In genomic region chr12:32036477-32037263, GRCh38 we compare ENCODE assay signal across 21 cellular contexts.
DNase-seq lines count a peak whose midpoint lies in the region; ATAC-seq and TF ChIP-seq lines count a peak whose summit lies in the region.
"Had no signal": no experiment of that assay in that cellular context is flagged by ENCODE, and none has a peak within 500 bp of the region (broad histone marks: within the 10 kb centered on the region; RNA-seq: fewer than 3 reads in every experiment).

No MANE protein-coding gene starts in this region.

- H3K36me3 ChIP-seq in H7 (replicated peaks; ENCODE audit: control insufficient read depth, insufficient read depth, low read length): no peaks in the 10 kb centered on the region
- no peaks in the 10 kb centered on the region for H3K36me3 ChIP-seq in PC-3 (ENCODE audit: low read depth, low read length)
- no peaks in the 10 kb centered on the region for H3K36me3 ChIP-seq in SJCRH30
- H3K36me3 ChIP-seq in effector memory CD4-positive, alpha-beta T cell (ENCODE audit: control insufficient read depth, insufficient read depth, low read length): no peaks in the 10 kb centered on the region
- H3K36me3 ChIP-seq: BLaER1, lower lobe of right lung had no signal

- H3K9me3 ChIP-seq in PC-3 (ENCODE audit: low read length) (no peaks in the 10 kb centered on the region), SJCRH30 (replicated peaks) (no peaks in the 10 kb centered on the region)
- H3K9me3 ChIP-seq in effector memory CD4-positive, alpha-beta T cell (ENCODE audit: control insufficient read depth, low read length): no peaks in the 10 kb centered on the region
- H3K9me3 ChIP-seq: BLaER1, lower lobe of right lung had no signal

- BruUV-seq in PC-3 (replicated peaks; lab: Mats Ljungman, UMichigan): no TSS peak

- no peak overlapping the region for H3K4me2 ChIP-seq in PC-3 (ENCODE audit: low read length)
- H3K4me2 ChIP-seq: BLaER1, smooth muscle cell had no signal

- H2AFZ ChIP-seq in PC-3 (ENCODE audit: low read length): no peak overlapping the region

- no peaks in the 10 kb centered on the region for H3K4me1 ChIP-seq in PC-3 (ENCODE audit: insufficient read depth, low read length)
- H3K4me1 ChIP-seq in SJCRH30: no peaks in the 10 kb centered on the region
- no peaks in the 10 kb centered on the region for H3K4me1 ChIP-seq in effector memory CD4-positive, alpha-beta T cell (ENCODE audit: control insufficient read depth, insufficient read depth, low read length, poor library complexity, severe bottlenecking)
- H3K4me1 ChIP-seq: BLaER1, lower lobe of right lung had no signal

- H3K9ac ChIP-seq in PC-3 (ENCODE audit: low read length): no peak overlapping the region
- H3K9ac ChIP-seq: BLaER1 had no signal

- no peaks in the 10 kb centered on the region for H4K20me1 ChIP-seq in PC-3 (ENCODE audit: low read length)
- H4K20me1 ChIP-seq: BLaER1 had no signal

- 0 out of 2 replicates have a peak, but pooled peaks have one; percentile 13 for TF ChIP-seq CTCF in PC-3 (conservative IDR thresholded peaks at IDR 0.05; ENCODE audit: low read depth, low read length)

- intact Hi-C loops in PC-3 (cut with micrococcal nuclease): no loop called here

- no peaks in the 10 kb centered on the region for H3F3A ChIP-seq in PC-3 (ENCODE audit: low read length, unreplicated experiment)

- no peaks in the 10 kb centered on the region for H3K79me2 ChIP-seq in PC-3 (ENCODE audit: low read length)

- H3K4me3 ChIP-seq in H7 (ENCODE audit: insufficient read depth, low read depth, low read length): no peak overlapping the region
- H3K4me3 ChIP-seq in PC-3 (ENCODE audit: low read length): no peak overlapping the region
- no peak overlapping the region for H3K4me3 ChIP-seq in SJCRH30
- no peak overlapping the region for H3K4me3 ChIP-seq in effector memory CD4-positive, alpha-beta T cell (ENCODE audit: insufficient read depth, low read depth, low read length, poor library complexity, severe bottlenecking)
- H3K4me3 ChIP-seq: BLaER1, lower lobe of right lung, smooth muscle cell had no signal

- H3K9me2 ChIP-seq in PC-3 (replicated peaks; ENCODE audit: low read length): no peaks in the 10 kb centered on the region

- CTCF ChIA-PET in PC-3 (lab: Charles Lee): interaction anchor here (0.7 kb wide), 1 partner anchor 251 kb away, joined by 3 read pairs; no protein-coding TSS in a partner anchor

- no peak overlapping the region for H3K27ac ChIP-seq in PC-3 (ENCODE audit: low read length)
- H3K27ac ChIP-seq in SJCRH30: no peak overlapping the region
- no peak overlapping the region for H3K27ac ChIP-seq in effector memory CD4-positive, alpha-beta T cell (ENCODE audit: insufficient read depth, low read length, poor library complexity, severe bottlenecking)
- H3K27ac ChIP-seq: BLaER1, lower lobe of right lung had no signal

- POLR2A ChIA-PET in PC-3 (lab: Charles Lee; ENCODE audit: unreplicated experiment): no interaction called here

- no peak for ATAC-seq in PC-3
- ATAC-seq: lower lobe of right lung had no signal

- DNase-seq in 8988T (peak; percentile 24), H7 (peak; percentile 22), PC-3 (no peak), left kidney (ENCODE audit: low read depth, low spot score) (peak; percentile 22), retina (no peak), SJCRH30 (no peak)
- DNase-seq in activated CD4-positive, alpha-beta T cell treated with anti-CD3 and anti-CD28 coated beads, Interleukin-2, amount 50 U/mL, for 1 hour: no peak
- DNase-seq in effector memory CD4-positive, alpha-beta T cell: no peak
- DNase-seq: ACHN; activated CD4-positive, alpha-beta memory T cell treated with anti-CD3 and anti-CD28 coated beads, Interleukin-2, amount 10 ng/mL, durations not matched to agents 7 days and 5 days; activated effector memory CD4-positive, alpha-beta T cell treated with anti-CD3 and anti-CD28 coated beads, Interleukin-2, amount 50 U/mL, for 16 hours; central memory CD4-positive, alpha-beta T cell; DND-41; lower lobe of right lung; NCI-H187; NCI-H2227 treated with DMSO at 0.1 percent for 48 hours; nucleus accumbens; Right ventricle myocardium superior; stimulated activated CD4-positive, alpha-beta T cell treated with anti-CD3 and anti-CD28 coated beads, Interleukin-2, amount 100 ng/mL, for 24 hours had no signal

- H3K27me3 ChIP-seq in H7 (ENCODE audit: control insufficient read depth, insufficient read depth, low read length) (no peaks in the 10 kb centered on the region), PC-3 (ENCODE audit: low read length) (no peaks in the 10 kb centered on the region), SJCRH30 (no peaks in the 10 kb centered on the region)
- no peaks in the 10 kb centered on the region for H3K27me3 ChIP-seq in effector memory CD4-positive, alpha-beta T cell (replicated peaks; ENCODE audit: control insufficient read depth, insufficient read depth, low read length, poor library complexity, severe bottlenecking)
- H3K27me3 ChIP-seq: BLaER1 had no signal

Comparison
In these comparisons a context has a peak if more than half of its experiments do, and no peak if none do; other contexts are left out.
1. DNase-seq: peak in 8988T (single experiment), H7 (single experiment) and left kidney (single experiment); none in PC-3 (single experiment), retina (single experiment), SJCRH30 (0 of 2), activated CD4-positive, alpha-beta T cell treated with anti-CD3 and anti-CD28 coated beads, Interleukin-2, amount 50 U/mL, for 1 hour (single experiment) and effector memory CD4-positive, alpha-beta T cell (0 of 3).